Comparison of ENCODE assay signal across 9 cellular contexts in the genomic region with DNA sequence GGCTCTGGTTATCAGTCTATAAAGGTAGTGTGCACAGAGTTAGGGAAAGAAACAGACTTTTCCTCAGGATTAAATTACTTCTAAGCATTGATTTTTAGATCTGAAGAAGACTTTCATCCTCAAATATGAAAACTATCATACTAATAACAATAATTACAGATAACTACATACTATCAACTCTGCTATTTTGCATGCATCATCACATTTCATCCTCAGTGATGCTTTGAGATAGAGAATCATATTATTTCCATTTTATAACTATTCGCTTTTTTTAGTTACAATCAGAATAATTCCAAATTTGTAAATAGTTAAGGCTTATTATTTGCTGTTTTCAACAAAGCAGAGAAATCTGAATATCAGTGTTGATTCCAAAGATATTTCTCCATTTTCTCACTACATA.
"Had no signal": no experiment of that assay in that cellular context is flagged by ENCODE, and none has a peak within 500 bp of the region (broad histone marks: within the 10 kb centered on the region; RNA-seq: fewer than 3 reads in every experiment).

No MANE protein-coding gene starts in this region.

- ATAC-seq: HCT116 had no signal

- H3K9ac ChIP-seq: GM23248 had no signal

- H3K4me3 Mint-ChIP-seq: HFFc6, IgD-negative memory B cell had no signal

- H3K36me3 ChIP-seq: HAP-1 had no signal

- H3K27ac ChIP-seq: GM23248, HL-60 had no signal

- H3K4me1 Mint-ChIP-seq: IgD-negative memory B cell had no signal

- H3K9me3 ChIP-seq: HAP-1 had no signal

- H3K36me3 Mint-ChIP-seq: IgD-negative memory B cell had no signal

- H3K27me3 Mint-ChIP-seq: IgD-negative memory B cell had no signal

- H3K27ac Mint-ChIP-seq: HFFc6, IgD-negative memory B cell had no signal

- H3K9me3 Mint-ChIP-seq: HFFc6, IgD-negative memory B cell had no signal

- DNase-seq: GM23248, GOT3, H7, HFFc6, KG1 had no signal

- H3K4me3 ChIP-seq: GM23248, HAP-1 had no signal

- H2AFZ ChIP-seq: GM23248 had no signal
